In genomic region chr12:65827827-65828231, GRCh38 we compare ENCODE assay signal across 11 cellular contexts. TPM values are rescaled to one million over a fixed set of nuclear protein-coding genes. Genes with fewer than 3 reads are reported as not detected.
DNase-seq lines count a peak whose midpoint lies in the region; ATAC-seq and TF ChIP-seq lines count a peak whose summit lies in the region.
"Had no signal": no experiment of that assay in that cellular context is flagged by ENCODE, and none has a peak within 500 bp of the region (broad histone marks: within the 10 kb centered on the region; RNA-seq: fewer than 3 reads in every experiment).

No MANE protein-coding gene starts in this region.

- peak overlapping the region; percentile 95 for H3K4me3 ChIP-seq in adipocyte (ENCODE audit: low read length)
- no peak overlapping the region for H3K4me3 ChIP-seq in spleen
- H3K4me3 ChIP-seq in adrenal gland: no peak overlapping the region

- no peaks in the 10 kb centered on the region for H3K36me3 ChIP-seq in adipocyte (ENCODE audit: control insufficient read depth, insufficient read depth, low read length, severe bottlenecking)
- no peaks in the 10 kb centered on the region for H3K36me3 ChIP-seq in spleen
- no peaks in the 10 kb centered on the region for H3K36me3 ChIP-seq in adrenal gland (replicated peaks in 1 of 2)

- intact Hi-C loops in spleen (cut with DNase I; ENCODE audit: low total_unique reads) (no loop called here), left colon (cut with DNase I, micrococcal nuclease) (loop anchor here in 1 of 2 donors (10.0 kb wide), 1 partner anchor 147 kb away; no protein-coding TSS in a partner anchor), adrenal gland (cut with DNase I) (no loop called here)

- H3K9me3 ChIP-seq in adipocyte (ENCODE audit: control insufficient read depth, low read length): no peaks in the 10 kb centered on the region
- H3K9me3 ChIP-seq in spleen: no peaks in the 10 kb centered on the region
- no peaks in the 10 kb centered on the region for H3K9me3 ChIP-seq in adrenal gland (replicated peaks in 1 of 3)

- TF ChIP-seq CTCF in spleen (IDR thresholded peaks at IDR 0.05 in 8 of 11, conservative IDR thresholded peaks at IDR 0.05 in 3 of 11): no peak
- no peak for TF ChIP-seq CTCF in adrenal gland (IDR thresholded peaks at IDR 0.05)

- DNase-seq in HCEC 1CT: peak; percentile 46
- peak; percentile 62 for DNase-seq in adipocyte (ENCODE audit: low read depth)
- DNase-seq in glomerular visceral epithelial cell (ENCODE audit: extremely low spot score): peak; percentile 26
- peak; percentile 30 for DNase-seq in retina
- no peak for DNase-seq in NCI-H1105 (lab: John Stamatoyannopoulos, UW)
- no peak for DNase-seq in spleen
- no peak for DNase-seq in left colon
- DNase-seq in adrenal gland: no peak
- DNase-seq: activated T-cell treated with anti-CD3 and anti-CD28 coated beads, Interleukin-2, amount 50 U/mL, for 48 hours; stimulated activated CD4-positive, alpha-beta T cell treated with anti-CD3 and anti-CD28 coated beads, Interleukin-4, amount 100 ng/mL, for 4 hours had no signal

- H3K4me1 ChIP-seq in adipocyte (ENCODE audit: control insufficient read depth, insufficient read depth, low read length) (peaks cover 60% of the 10 kb centered on the region), spleen (peaks cover 17 to 38% (median 36%) of the 10 kb centered on the region in 6 donors), adrenal gland (replicated peaks in 1 of 2) (peaks cover 19 to 30% of the 10 kb centered on the region in 2 donors)

- H3K9ac ChIP-seq in adipocyte (ENCODE audit: low read length): peak overlapping the region; percentile 93

- TF ChIP-seq POLR2A in spleen (IDR thresholded peaks at IDR 0.05): no peak
- no peak for TF ChIP-seq POLR2A in adrenal gland (IDR thresholded peaks at IDR 0.05)

- no peak for ATAC-seq in left colon
- ATAC-seq: natural killer cell treated with Interleukin-12 subunit alpha and Interleukin-12 subunit beta and Interleukin-15 and Interleukin-18, amount 100 ng/mL, for 72 hours had no signal

- H3K27me3 ChIP-seq in adipocyte (replicated peaks; ENCODE audit: control insufficient read depth, insufficient read depth, low read length): no peaks in the 10 kb centered on the region
- H3K27me3 ChIP-seq in spleen (replicated peaks in 1 of 7): peaks cover 7 to 78% (median 57%) of the 10 kb centered on the region in 7 donors
- H3K27me3 ChIP-seq in adrenal gland: peaks cover 45% of the 10 kb centered on the region

- H3K27ac ChIP-seq in spleen (no peak overlapping the region), adrenal gland (no peak overlapping the region)

- WGBS in spleen, 5 donors: 33 to 48% (median 37%) methylated on average over 3 of the region's 3 CpGs
- 70 to 83% (median 77%) methylated on average over 3 of the region's 3 CpGs for WGBS in adrenal gland, 4 donors

RNA-seq across cellular contexts. Expression of gene HMGA2, which starts 3.5 kb away (rescaled TPM):
- total RNA-seq in spleen (under 1 TPM in 2 of 7 donors, not detected in 5; 0.09 to 0.30 TPM), left colon (1 to 10 TPM; 8.1 to 9.3 TPM), adrenal gland (under 1 TPM in 3 of 8 donors, not detected in 5; 0.03 to 0.42 (median 0.25) TPM)
- polyA plus RNA-seq in spleen (under 1 TPM in 2 of 3 donors, not detected in 1; 0.03 to 0.06 TPM), adrenal gland (under 1 TPM in 1 of 3 donors, not detected in 2; 0.04 TPM)
- total RNA-seq: natural killer cell treated with Interleukin-12 subunit alpha and Interleukin-12 subunit beta and Interleukin-15 and Interleukin-18, amount 100 ng/mL, for 72 hours had no signal

Comparison
In these comparisons a context has a peak if more than half of its experiments do, and no peak if none do; other contexts are left out.
1. DNase-seq: peak in HCEC 1CT (single experiment), adipocyte (single experiment), glomerular visceral epithelial cell (single experiment) and retina (single experiment); none in NCI-H1105 (single experiment), spleen (single experiment), left colon (0 of 2) and adrenal gland (0 of 7).
2. RNA of gene HMGA2, which starts 3.5 kb away (total RNA-seq): 8.1 to 9.3 TPM in left colon; 0.09 to 0.30 TPM in spleen and 0.03 to 0.42 TPM in adrenal gland; every median in the first group is over 4 times any median in the second.